2 cellular contexts compared by ENCODE assay signal in genomic region chr5:158677490-158677838, GRCh38.
TF ChIP-seq lines count a peak whose summit lies in the region.

No MANE protein-coding gene starts in this region.

TF ChIP-seq in GM23338, 12 proteins besides CTCF, POLR2A, EP300 and RAD21 (continued from another document):
- TF ChIP-seq REST (IDR thresholded peaks at IDR 0.05; ENCODE audit: unreplicated experiment): no peak
- no peak for TF ChIP-seq EZH2 (IDR thresholded peaks at IDR 0.05; ENCODE audit: low read depth, unreplicated experiment)
- no peak for TF ChIP-seq ETS1 (IDR thresholded peaks at IDR 0.05)
- TF ChIP-seq STAT1 (IDR thresholded peaks at IDR 0.05; ENCODE audit: unreplicated experiment): no peak
- no peak for TF ChIP-seq ZNF114 (CRISPR knock-in tag; IDR thresholded peaks at IDR 0.05)
- no peak for TF ChIP-seq ZNF462 (CRISPR knock-in tag; IDR thresholded peaks at IDR 0.05)
- TF ChIP-seq CREB1 (CRISPR knock-in tag; IDR thresholded peaks at IDR 0.05; ENCODE audit: low read depth): no peak
- TF ChIP-seq POLR2AphosphoS5 (IDR thresholded peaks at IDR 0.05; ENCODE audit: low read depth): no peak
- TF ChIP-seq JUNB (IDR thresholded peaks at IDR 0.05; ENCODE audit: unreplicated experiment): no peak

TF ChIP-seq in neural cell, 6 proteins besides CTCF, POLR2A, EP300 and RAD21:
- TF ChIP-seq REST (IDR thresholded peaks at IDR 0.05; ENCODE audit: borderline replicate concordance) (no peak), SMC3 (conservative IDR thresholded peaks at IDR 0.05; ENCODE audit: poor library complexity) (no peak), MXI1 (conservative IDR thresholded peaks at IDR 0.05; ENCODE audit: poor library complexity, severe bottlenecking) (no peak), TAF1 (IDR thresholded peaks at IDR 0.05; ENCODE audit: low read depth) (no peak), EZH2 (IDR thresholded peaks at IDR 0.05; ENCODE audit: borderline replicate concordance, insufficient read depth, low read length, poor library complexity, severe bottlenecking) (no peak), POLR2AphosphoS5 (IDR thresholded peaks at IDR 0.05) (no peak)
